In genomic region chr15:79657722-79658121, GRCh38 we compare ENCODE assay signal across 24 cellular contexts.
"Had no signal": no experiment of that assay in that cellular context is flagged by ENCODE, and none has a peak within 500 bp of the region (broad histone marks: within the 10 kb centered on the region; RNA-seq: fewer than 3 reads in every experiment).

No MANE protein-coding gene starts in this region.

- H3K27ac ChIP-seq: colonic mucosa, gastrocnemius medialis, neutrophil, pancreas, thoracic aorta, tibial nerve, upper lobe of left lung had no signal

- H3K4me3 Mint-ChIP-seq: dendritic cell treated with granulocyte-macrophage colony-stimulating factor and Interleukin-4, amounts not matched to agents 40 ng/mL and 50 ng/mL, for 4 days; mesothelial cell of epicardium; naive B cell; natural killer cell treated with Interleukin-12 subunit alpha and Interleukin-12 subunit beta and Interleukin-15 and Interleukin-18, amount 100 ng/mL, for 72 hours; neural crest cell; stimulated activated effector memory CD8-positive, alpha-beta T cell treated with anti-CD3 and anti-CD28 coated beads, Interleukin-12 subunit alpha, Interleukin-12 subunit beta, amount 100 ng/mL, for 72 hours had no signal

- H3K9me3 ChIP-seq: colonic mucosa, gastrocnemius medialis, mucosa of descending colon, neutrophil, pancreas, thoracic aorta, upper lobe of left lung had no signal

- DNase-seq: colonic mucosa; effector CD8-positive, alpha-beta T cell; foreskin fibroblast; gastrocnemius medialis; head of caudate nucleus; mesenchymal stem cell; mucosa of descending colon; naive B cell; pancreas; stimulated activated CD4-positive, alpha-beta T cell treated with anti-CD3 and anti-CD28 coated beads, Interleukin-2, amount 100 ng/mL, for 24 hours; stimulated activated CD4-positive, alpha-beta T cell treated with anti-CD3 and anti-CD28 coated beads, Interleukin-4, amount 100 ng/mL, for 24 hours; stimulated activated naive CD8-positive, alpha-beta T cell treated with anti-CD3 and anti-CD28 coated beads, Interleukin-15, Interleukin-2, amounts not matched to agents 100 U/mL and 50 U/mL, for 24 hours; upper lobe of left lung had no signal

- H3K36me3 Mint-ChIP-seq: mesothelial cell of epicardium; naive B cell; natural killer cell treated with Interleukin-12 subunit alpha and Interleukin-12 subunit beta and Interleukin-15 and Interleukin-18, amount 100 ng/mL, for 72 hours; stimulated activated effector memory CD8-positive, alpha-beta T cell treated with anti-CD3 and anti-CD28 coated beads, Interleukin-12 subunit alpha, Interleukin-12 subunit beta, amount 100 ng/mL, for 72 hours had no signal

- H3K4me3 ChIP-seq: colonic mucosa, gastrocnemius medialis, mucosa of descending colon, pancreas, thoracic aorta, tibial nerve, upper lobe of left lung had no signal

- H3K4me1 ChIP-seq: colonic mucosa, gastrocnemius medialis, pancreas, tibial nerve, upper lobe of left lung had no signal

- H3K4me1 Mint-ChIP-seq: mesothelial cell of epicardium; naive B cell; neural crest cell; stimulated activated effector memory CD8-positive, alpha-beta T cell treated with anti-CD3 and anti-CD28 coated beads, Interleukin-12 subunit alpha, Interleukin-12 subunit beta, amount 100 ng/mL, for 72 hours had no signal

- FAIRE-seq: keratinocyte, pancreas, urothelium cell line had no signal

- H3K27ac Mint-ChIP-seq: dendritic cell treated with granulocyte-macrophage colony-stimulating factor and Interleukin-4, amounts not matched to agents 40 ng/mL and 50 ng/mL, for 4 days; mesothelial cell of epicardium; naive B cell; natural killer cell treated with Interleukin-12 subunit alpha and Interleukin-12 subunit beta and Interleukin-15 and Interleukin-18, amount 100 ng/mL, for 72 hours; stimulated activated effector memory CD8-positive, alpha-beta T cell treated with anti-CD3 and anti-CD28 coated beads, Interleukin-12 subunit alpha, Interleukin-12 subunit beta, amount 100 ng/mL, for 72 hours had no signal

- H3K27me3 ChIP-seq: colonic mucosa, pancreas, tibial nerve, upper lobe of left lung had no signal

- H3K36me3 ChIP-seq: colonic mucosa, gastrocnemius medialis, neutrophil, pancreas, thoracic aorta, tibial nerve, upper lobe of left lung had no signal

- ATAC-seq: gastrocnemius medialis; mucosa of descending colon; natural killer cell treated with Interleukin-12 subunit alpha and Interleukin-12 subunit beta and Interleukin-15 and Interleukin-18, amount 100 ng/mL, for 72 hours; pancreas; sciatic nerve; stimulated activated effector memory CD8-positive, alpha-beta T cell treated with anti-CD3 and anti-CD28 coated beads, Interleukin-12 subunit alpha, Interleukin-12 subunit beta, amount 100 ng/mL, for 72 hours; stimulated activated naive CD8-positive, alpha-beta T cell treated with anti-CD3 and anti-CD28 coated beads, Interleukin-15, Interleukin-2, amounts not matched to agents 100 U/mL and 50 U/mL, for 24 hours had no signal

- H3K9me3 Mint-ChIP-seq: dendritic cell treated with granulocyte-macrophage colony-stimulating factor and Interleukin-4, amounts not matched to agents 40 ng/mL and 50 ng/mL, for 4 days; mesothelial cell of epicardium; natural killer cell treated with Interleukin-12 subunit alpha and Interleukin-12 subunit beta and Interleukin-15 and Interleukin-18, amount 100 ng/mL, for 72 hours; neural crest cell had no signal
